1 cellular context compared by ENCODE assay signal in the genomic region with DNA sequence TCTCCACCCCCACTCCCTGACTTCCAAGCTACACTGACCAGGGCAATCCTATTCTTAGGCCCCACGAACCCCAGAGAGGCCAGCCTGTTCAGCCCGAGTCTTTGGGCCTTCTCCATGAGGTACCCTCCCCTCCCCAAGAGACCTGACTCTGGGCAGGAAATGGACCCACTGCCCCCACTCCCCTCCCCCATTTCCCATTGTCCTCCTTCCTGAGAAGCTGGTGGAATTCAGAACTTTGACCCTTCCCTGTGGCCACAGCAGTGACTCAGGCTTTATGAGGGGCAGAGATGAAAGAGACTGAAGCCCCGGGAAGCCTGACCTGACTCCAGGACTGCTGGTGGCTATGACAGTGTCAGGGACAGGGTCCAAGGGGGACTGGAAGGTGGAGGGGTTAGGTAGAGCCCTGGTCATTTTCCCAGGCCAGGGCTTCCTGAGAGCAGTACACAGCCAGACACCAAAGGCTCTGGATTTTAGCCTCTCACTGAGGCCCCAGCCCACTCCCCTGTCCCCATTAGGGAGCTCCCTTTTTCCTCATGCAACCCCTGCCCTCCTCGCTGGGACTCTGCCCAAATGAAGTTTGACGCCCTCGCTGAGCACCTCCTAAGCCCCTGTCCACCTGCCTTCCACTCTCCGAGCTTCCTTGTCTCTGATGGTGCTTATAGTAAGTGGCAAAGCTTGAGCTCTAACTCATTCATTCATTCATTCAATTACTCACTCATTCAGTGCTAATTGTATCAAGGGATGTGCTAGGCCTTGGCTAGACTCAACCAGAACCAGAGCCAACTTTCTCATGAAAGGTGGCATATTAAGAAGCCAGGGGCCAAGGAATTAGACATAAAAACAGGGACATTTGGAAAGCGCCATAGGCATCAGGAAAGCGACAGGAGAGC.
A peak's percentile ranks its signal among the peaks of the same experiment; 100 is the strongest.
TF ChIP-seq lines count a peak whose summit lies in the region.

No MANE protein-coding gene starts in this region.

TF ChIP-seq in HepG2, 621 proteins besides CTCF, POLR2A, EP300 and RAD21 (continued from another document and continues in another):
- TF ChIP-seq, protein P1, sequence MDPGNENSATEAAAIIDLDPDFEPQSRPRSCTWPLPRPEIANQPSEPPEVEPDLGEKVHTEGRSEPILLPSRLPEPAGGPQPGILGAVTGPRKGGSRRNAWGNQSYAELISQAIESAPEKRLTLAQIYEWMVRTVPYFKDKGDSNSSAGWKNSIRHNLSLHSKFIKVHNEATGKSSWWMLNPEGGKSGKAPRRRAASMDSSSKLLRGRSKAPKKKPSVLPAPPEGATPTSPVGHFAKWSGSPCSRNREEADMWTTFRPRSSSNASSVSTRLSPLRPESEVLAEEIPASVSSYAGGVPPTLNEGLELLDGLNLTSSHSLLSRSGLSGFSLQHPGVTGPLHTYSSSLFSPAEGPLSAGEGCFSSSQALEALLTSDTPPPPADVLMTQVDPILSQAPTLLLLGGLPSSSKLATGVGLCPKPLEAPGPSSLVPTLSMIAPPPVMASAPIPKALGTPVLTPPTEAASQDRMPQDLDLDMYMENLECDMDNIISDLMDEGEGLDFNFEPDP (CRISPR knock-in tag; conservative IDR thresholded peaks at IDR 0.05), result no peak
- TF ChIP-seq PRDM15 (CRISPR knock-in tag; IDR thresholded peaks at IDR 0.05) (peak; percentile 86; the same call in 1 of the 2 replicates), ZNF274 (CRISPR knock-in tag; IDR thresholded peaks at IDR 0.05) (0 out of 2 replicates have a peak, but pooled peaks have one; percentile 25), ZNF354B (CRISPR knock-in tag; IDR thresholded peaks at IDR 0.05) (no peak), SNAI1 (CRISPR knock-in tag; IDR thresholded peaks at IDR 0.05; ENCODE audit: borderline replicate concordance) (no peak), ZNF644 (CRISPR knock-in tag; IDR thresholded peaks at IDR 0.05; ENCODE audit: low read depth) (0 out of 2 replicates have a peak, but pooled peaks have one; percentile 12), ARNT (IDR thresholded peaks at IDR 0.05) (no peak), ZBTB10 (CRISPR knock-in tag; IDR thresholded peaks at IDR 0.05; ENCODE audit: borderline replicate concordance) (0 out of 2 replicates have a peak, but pooled peaks have one; percentile 50), MBNL3 (CRISPR knock-in tag; conservative IDR thresholded peaks at IDR 0.05) (no peak), AKAP8 (CRISPR knock-in tag; IDR thresholded peaks at IDR 0.05) (0 out of 2 replicates have a peak, but pooled peaks have one; percentile 39), ZZZ3 (CRISPR knock-in tag; IDR thresholded peaks at IDR 0.05; ENCODE audit: borderline replicate concordance) (peak; percentile 80), XRCC5 (optimal IDR thresholded peaks at IDR 0.05; ENCODE audit: low read length) (peak; percentile 90), ZNF530 (CRISPR knock-in tag; IDR thresholded peaks at IDR 0.05; ENCODE audit: low read depth) (no peak), ZSCAN29 (CRISPR knock-in tag; conservative IDR thresholded peaks at IDR 0.05) (peak; percentile 89), ZNF574 (CRISPR knock-in tag; IDR thresholded peaks at IDR 0.05) (peak; percentile 59), KAT8 (CRISPR knock-in tag; IDR thresholded peaks at IDR 0.05) (peak; percentile 54), ZBTB44 (CRISPR knock-in tag; IDR thresholded peaks at IDR 0.05) (peak; percentile 9; the same call in 1 of the 2 replicates), ZNF343 (CRISPR knock-in tag; IDR thresholded peaks at IDR 0.05) (peak; percentile 97)
- TF ChIP-seq, protein P2, sequence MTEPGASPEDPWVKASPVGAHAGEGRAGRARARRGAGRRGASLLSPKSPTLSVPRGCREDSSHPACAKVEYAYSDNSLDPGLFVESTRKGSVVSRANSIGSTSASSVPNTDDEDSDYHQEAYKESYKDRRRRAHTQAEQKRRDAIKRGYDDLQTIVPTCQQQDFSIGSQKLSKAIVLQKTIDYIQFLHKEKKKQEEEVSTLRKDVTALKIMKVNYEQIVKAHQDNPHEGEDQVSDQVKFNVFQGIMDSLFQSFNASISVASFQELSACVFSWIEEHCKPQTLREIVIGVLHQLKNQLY (CRISPR knock-in tag; IDR thresholded peaks at IDR 0.05), result peak; percentile 57; the same call in 1 of the 2 replicates
- TF ChIP-seq, protein P3, sequence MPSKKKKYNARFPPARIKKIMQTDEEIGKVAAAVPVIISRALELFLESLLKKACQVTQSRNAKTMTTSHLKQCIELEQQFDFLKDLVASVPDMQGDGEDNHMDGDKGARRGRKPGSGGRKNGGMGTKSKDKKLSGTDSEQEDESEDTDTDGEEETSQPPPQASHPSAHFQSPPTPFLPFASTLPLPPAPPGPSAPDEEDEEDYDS (CRISPR knock-in tag; IDR thresholded peaks at IDR 0.05), result peak; percentile 70; the same call in 1 of the 2 replicates
- TF ChIP-seq, protein P4, sequence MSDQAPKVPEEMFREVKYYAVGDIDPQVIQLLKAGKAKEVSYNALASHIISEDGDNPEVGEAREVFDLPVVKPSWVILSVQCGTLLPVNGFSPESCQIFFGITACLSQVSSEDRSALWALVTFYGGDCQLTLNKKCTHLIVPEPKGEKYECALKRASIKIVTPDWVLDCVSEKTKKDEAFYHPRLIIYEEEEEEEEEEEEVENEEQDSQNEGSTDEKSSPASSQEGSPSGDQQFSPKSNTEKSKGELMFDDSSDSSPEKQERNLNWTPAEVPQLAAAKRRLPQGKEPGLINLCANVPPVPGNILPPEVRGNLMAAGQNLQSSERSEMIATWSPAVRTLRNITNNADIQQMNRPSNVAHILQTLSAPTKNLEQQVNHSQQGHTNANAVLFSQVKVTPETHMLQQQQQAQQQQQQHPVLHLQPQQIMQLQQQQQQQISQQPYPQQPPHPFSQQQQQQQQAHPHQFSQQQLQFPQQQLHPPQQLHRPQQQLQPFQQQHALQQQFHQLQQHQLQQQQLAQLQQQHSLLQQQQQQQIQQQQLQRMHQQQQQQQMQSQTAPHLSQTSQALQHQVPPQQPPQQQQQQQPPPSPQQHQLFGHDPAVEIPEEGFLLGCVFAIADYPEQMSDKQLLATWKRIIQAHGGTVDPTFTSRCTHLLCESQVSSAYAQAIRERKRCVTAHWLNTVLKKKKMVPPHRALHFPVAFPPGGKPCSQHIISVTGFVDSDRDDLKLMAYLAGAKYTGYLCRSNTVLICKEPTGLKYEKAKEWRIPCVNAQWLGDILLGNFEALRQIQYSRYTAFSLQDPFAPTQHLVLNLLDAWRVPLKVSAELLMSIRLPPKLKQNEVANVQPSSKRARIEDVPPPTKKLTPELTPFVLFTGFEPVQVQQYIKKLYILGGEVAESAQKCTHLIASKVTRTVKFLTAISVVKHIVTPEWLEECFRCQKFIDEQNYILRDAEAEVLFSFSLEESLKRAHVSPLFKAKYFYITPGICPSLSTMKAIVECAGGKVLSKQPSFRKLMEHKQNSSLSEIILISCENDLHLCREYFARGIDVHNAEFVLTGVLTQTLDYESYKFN (CRISPR knock-in tag; conservative IDR thresholded peaks at IDR 0.05), result peak; percentile 100
- TF ChIP-seq, protein P5, sequence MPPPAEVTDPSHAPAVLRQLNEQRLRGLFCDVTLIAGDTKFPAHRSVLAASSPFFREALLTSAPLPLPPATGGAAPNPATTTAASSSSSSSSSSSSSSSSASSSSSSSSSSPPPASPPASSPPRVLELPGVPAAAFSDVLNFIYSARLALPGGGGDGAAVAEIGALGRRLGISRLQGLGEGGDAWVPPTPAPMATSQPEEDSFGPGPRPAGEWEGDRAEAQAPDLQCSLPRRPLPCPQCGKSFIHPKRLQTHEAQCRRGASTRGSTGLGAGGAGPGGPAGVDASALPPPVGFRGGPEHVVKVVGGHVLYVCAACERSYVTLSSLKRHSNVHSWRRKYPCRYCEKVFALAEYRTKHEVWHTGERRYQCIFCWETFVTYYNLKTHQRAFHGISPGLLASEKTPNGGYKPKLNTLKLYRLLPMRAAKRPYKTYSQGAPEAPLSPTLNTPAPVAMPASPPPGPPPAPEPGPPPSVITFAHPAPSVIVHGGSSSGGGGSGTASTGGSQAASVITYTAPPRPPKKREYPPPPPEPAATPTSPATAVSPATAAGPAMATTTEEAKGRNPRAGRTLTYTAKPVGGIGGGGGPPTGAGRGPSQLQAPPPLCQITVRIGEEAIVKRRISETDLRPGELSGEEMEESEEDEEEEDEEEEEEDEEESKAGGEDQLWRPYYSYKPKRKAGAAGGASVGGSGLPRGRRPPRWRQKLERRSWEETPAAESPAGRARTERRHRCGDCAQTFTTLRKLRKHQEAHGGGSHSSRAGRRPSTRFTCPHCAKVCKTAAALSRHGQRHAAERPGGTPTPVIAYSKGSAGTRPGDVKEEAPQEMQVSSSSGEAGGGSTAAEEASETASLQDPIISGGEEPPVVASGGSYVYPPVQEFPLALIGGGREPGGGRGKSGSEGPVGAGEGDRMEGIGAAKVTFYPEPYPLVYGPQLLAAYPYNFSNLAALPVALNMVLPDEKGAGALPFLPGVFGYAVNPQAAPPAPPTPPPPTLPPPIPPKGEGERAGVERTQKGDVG (CRISPR knock-in tag; IDR thresholded peaks at IDR 0.05; ENCODE audit: borderline replicate concordance), result peak; percentile 59; the same call in 1 of the 2 replicates
- TF ChIP-seq, protein P6, sequence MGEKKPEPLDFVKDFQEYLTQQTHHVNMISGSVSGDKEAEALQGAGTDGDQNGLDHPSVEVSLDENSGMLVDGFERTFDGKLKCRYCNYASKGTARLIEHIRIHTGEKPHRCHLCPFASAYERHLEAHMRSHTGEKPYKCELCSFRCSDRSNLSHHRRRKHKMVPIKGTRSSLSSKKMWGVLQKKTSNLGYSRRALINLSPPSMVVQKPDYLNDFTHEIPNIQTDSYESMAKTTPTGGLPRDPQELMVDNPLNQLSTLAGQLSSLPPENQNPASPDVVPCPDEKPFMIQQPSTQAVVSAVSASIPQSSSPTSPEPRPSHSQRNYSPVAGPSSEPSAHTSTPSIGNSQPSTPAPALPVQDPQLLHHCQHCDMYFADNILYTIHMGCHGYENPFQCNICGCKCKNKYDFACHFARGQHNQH (CRISPR knock-in tag; IDR thresholded peaks at IDR 0.05), result peak; percentile 78
